In the genomic region with DNA sequence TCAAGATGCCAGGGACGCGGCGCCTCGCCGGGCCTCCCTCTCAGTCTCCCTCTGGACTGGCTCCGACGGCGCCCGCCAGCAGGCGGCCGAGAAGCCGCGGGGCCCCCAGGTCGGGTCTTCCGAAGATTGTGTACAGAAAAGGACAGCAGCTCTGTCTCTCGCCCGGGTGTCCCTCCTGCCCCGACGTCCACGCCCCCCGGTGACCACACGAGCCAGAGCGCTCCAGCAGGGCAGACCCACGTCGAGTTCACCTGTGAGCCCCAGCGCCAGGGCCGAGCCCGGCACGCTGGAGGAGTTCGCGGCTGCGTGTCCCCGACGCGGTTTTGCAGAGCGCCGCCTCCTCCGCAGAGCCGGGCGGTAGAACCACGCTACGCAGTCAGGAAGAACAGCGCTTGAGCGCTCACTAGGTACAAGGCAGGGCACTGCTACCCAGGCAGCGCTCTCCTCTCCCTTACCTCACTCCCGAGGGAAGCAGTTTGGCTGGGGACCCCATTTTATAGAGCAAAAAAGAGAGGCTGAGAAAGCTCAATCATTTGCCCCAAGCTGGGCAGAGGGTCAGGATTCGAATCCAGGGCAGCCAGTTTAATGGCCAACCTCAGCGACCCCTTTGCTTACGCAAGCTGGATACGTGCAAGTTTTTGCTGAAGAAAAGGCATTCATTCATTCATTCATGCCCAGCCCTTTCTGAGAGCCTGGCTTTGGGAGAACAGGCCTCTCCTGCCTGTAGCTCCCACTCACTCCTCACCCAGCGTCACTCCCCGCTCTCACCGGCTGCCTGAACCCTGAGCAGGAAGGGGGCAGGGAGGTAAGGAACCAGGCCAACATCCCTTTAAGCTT, we compare ENCODE assay signal across 8 cellular contexts. TPM values are rescaled to one million over a fixed set of nuclear protein-coding genes. Genes with fewer than 3 reads are reported as not detected.
DNase-seq lines count a peak whose midpoint lies in the region; ATAC-seq and TF ChIP-seq lines count a peak whose summit lies in the region.

No MANE protein-coding gene starts in this region.

- peak; percentile 39 for TF ChIP-seq CTCF in AG09309 (IDR thresholded peaks at IDR 0.05; ENCODE audit: control insufficient read depth, insufficient read depth, low read depth, low read length, missing control alignments)
- peak; percentile 52 for TF ChIP-seq CTCF in left ventricle myocardium inferior (IDR thresholded peaks at IDR 0.05; ENCODE audit: borderline replicate concordance)
- TF ChIP-seq CTCF in gastrocnemius medialis (IDR thresholded peaks at IDR 0.05 in 4 of 5, conservative IDR thresholded peaks at IDR 0.05 in 1 of 5) = peak in 4 of 5 experiments; percentile 28 to 49 (median 41)

- ATAC-seq in gastrocnemius medialis = peak; percentile 13 to 17
- ATAC-seq in GM19023 (IDR thresholded peaks at IDR 0.05; ENCODE audit: unreplicated experiment) = no peak

- H3K9me3 ChIP-seq in left ventricle myocardium inferior (replicated peaks) (no peaks in the 10 kb centered on the region), gastrocnemius medialis (no peaks in the 10 kb centered on the region)

- in situ Hi-C loops in gastrocnemius medialis (cut with MboI; ENCODE audit: low sequenced_read_pairs in 4 of 4) = no loop called here

- DNase-seq in AG09309 (ENCODE audit: low read depth) = no peak
- DNase-seq in HEK293T (ENCODE audit: extremely low spot score) = peak; percentile 42
- peak; percentile 66 for DNase-seq in SK-N-DZ (ENCODE audit: low spot score)
- DNase-seq in activated naive CD4-positive, alpha-beta T cell (lab: John Stamatoyannopoulos, UW) = peak; percentile 18 to 62 (median 43)
- DNase-seq in left ventricle myocardium inferior = peak; percentile 39
- DNase-seq in gastrocnemius medialis = peak in 1 of 2 donors; percentile 66
- no peak for DNase-seq in cerebellar nuclear complex (lab: John Stamatoyannopoulos, UW)

- intact Hi-C loops in left ventricle myocardium inferior (cut with micrococcal nuclease) (no loop called here), gastrocnemius medialis (cut with DNase I; ENCODE audit: low total_unique reads) (loop anchor here (1.0 to 2.0 kb wide), 4 partner anchors 11 to 290 kb away; no protein-coding TSS in a partner anchor)

- H3K36me3 ChIP-seq in left ventricle myocardium inferior (no peaks in the 10 kb centered on the region), gastrocnemius medialis (no peaks in the 10 kb centered on the region)

- CTCF ChIA-PET in HEK293T (lab: Yijun Ruan, JAX) = interaction anchor here (0.6 to 2.0 kb wide), 5 partner anchors 10 to 228 kb away, joined by 3 to 8 read pairs (median 3); no protein-coding TSS in a partner anchor

- H3K4me1 ChIP-seq in left ventricle myocardium inferior = peaks cover 63% of the 10 kb centered on the region
- H3K4me1 ChIP-seq in gastrocnemius medialis = peaks cover 29 to 34% of the 10 kb centered on the region in 2 donors

- H3K27ac ChIP-seq in left ventricle myocardium inferior (replicated peaks) (peak overlapping the region; percentile 73), gastrocnemius medialis (peak overlapping the region; percentile 70 to 91 (median 76))

- H3K27me3 ChIP-seq in left ventricle myocardium inferior (ENCODE audit: low read depth) (peaks cover 11% of the 10 kb centered on the region), gastrocnemius medialis (peaks cover 0 to 9% (median 1%) of the 10 kb centered on the region in 3 donors)

- TF ChIP-seq POLR2A in gastrocnemius medialis (IDR thresholded peaks at IDR 0.05) = peak in 1 of 2 donors; percentile 33

- POLR2A ChIA-PET in HEK293T (lab: Yijun Ruan, JAX) = interaction anchor here (0.5 to 6.9 kb wide), 20 partner anchors 9 to 390 kb away, joined by 3 to 108 read pairs (median 4); no protein-coding TSS in a partner anchor

- H3K4me3 ChIP-seq in AG09309 (ENCODE audit: control insufficient read depth, low read depth, low read length) = peak overlapping the region; percentile 5
- peak overlapping the region; percentile 61 for H3K4me3 ChIP-seq in left ventricle myocardium inferior
- peak overlapping the region; percentile 33 to 53 (median 48) for H3K4me3 ChIP-seq in gastrocnemius medialis

TF ChIP-seq in HEK293T, 16 proteins besides CTCF, POLR2A, EP300 and RAD21:
- TF ChIP-seq HDGF (IDR thresholded peaks at IDR 0.05; ENCODE audit: borderline replicate concordance) (no peak), CTBP1 (IDR thresholded peaks at IDR 0.05; ENCODE audit: borderline replicate concordance) (no peak), L3MBTL2 (conservative IDR thresholded peaks at IDR 0.05) (peak; percentile 79)

RNA-seq across cellular contexts. Expression of a gene that starts 3.0 kb away (rescaled TPM):
- polyA plus RNA-seq in SK-N-DZ (2014; cell fraction: cytosol; rRNA removed) = 72.5 and 97.1 TPM in 2 replicates
- 109 and 125 TPM in 2 replicates for polyA plus RNA-seq in SK-N-DZ (2014; cell fraction: nucleus; rRNA removed)
- total RNA-seq in left ventricle myocardium inferior (17.8 TPM), gastrocnemius medialis (10 to 100 TPM in 2 of 4 donors, 1 to 10 TPM in 2; 4.6 to 35.3 (median 13.3) TPM)

Comparison
In these comparisons a context has a peak if more than half of its experiments do, and no peak if none do; other contexts are left out.
1. DNase-seq: peak in HEK293T (single experiment), SK-N-DZ (single experiment), activated naive CD4-positive, alpha-beta T cell (4 of 4) and left ventricle myocardium inferior (single experiment); none in AG09309 (single experiment) and cerebellar nuclear complex (0 of 2).
2. H3K4me3 ChIP-seq: peak in every context shown above with its lines; median percentile 61 in left ventricle myocardium inferior; 48 in gastrocnemius medialis; 5 in AG09309.
3. Peak in every context shown above with its lines, with median percentiles within 50 percentile points of each other: CTCF ChIP-seq.